In the genomic region with DNA sequence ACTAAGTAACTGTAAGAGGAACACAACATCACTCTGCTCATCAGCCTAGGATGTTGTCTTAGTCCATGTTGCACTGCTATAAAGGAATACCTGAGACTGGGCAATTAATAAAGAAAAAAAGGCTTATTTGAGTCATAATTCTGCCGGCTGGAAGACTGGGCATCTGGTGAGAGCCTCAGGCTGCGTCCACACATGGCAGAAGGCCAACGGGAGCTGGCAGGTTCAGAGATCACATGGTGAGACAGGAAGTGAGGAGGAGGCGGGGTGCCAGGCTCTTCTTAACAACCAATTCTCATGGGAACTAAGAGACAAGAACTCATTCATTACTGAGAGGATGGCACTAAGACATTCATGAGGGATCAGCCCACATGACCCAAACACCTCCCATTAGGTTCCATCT, we compare ENCODE assay signal across 8 cellular contexts. TPM values are rescaled to one million over a fixed set of nuclear protein-coding genes. Genes with fewer than 3 reads are reported as not detected.
A peak's percentile ranks its signal among the peaks of the same experiment; 100 is the strongest.
DNase-seq lines count a peak whose midpoint lies in the region; ATAC-seq and TF ChIP-seq lines count a peak whose summit lies in the region.

No MANE protein-coding gene starts in this region.

- 5 to 15% (median 10%) methylated on average over 4 of the region's 4 CpGs for WGBS in adrenal gland, 4 donors

- DNase-seq in A172 (ENCODE audit: low spot score): peak; percentile 83
- peak; percentile 86 to 98 (median 96) for DNase-seq in adrenal gland
- DNase-seq in inferior parietal cortex (ENCODE audit: extremely low spot score): peak; percentile 5
- peak; percentile 25 to 32 for DNase-seq in uterus
- DNase-seq in activated T-cell treated with anti-CD3 and anti-CD28 coated beads, Interleukin-2, amount 50 U/mL, for 1 hour: no peak

- H3K4me3 ChIP-seq in adrenal gland (no peak overlapping the region), uterus (no peak overlapping the region)

- no peak for ATAC-seq in GM21423 (IDR thresholded peaks at IDR 0.05; ENCODE audit: unreplicated experiment)
- ATAC-seq in GM21526 (IDR thresholded peaks at IDR 0.05; ENCODE audit: low FRiP score, unreplicated experiment): no peak

- TF ChIP-seq POLR2A in adrenal gland (IDR thresholded peaks at IDR 0.05) (no peak), uterus (IDR thresholded peaks at IDR 0.05) (no peak)

- H3K27me3 ChIP-seq in adrenal gland (no peaks in the 10 kb centered on the region), uterus (no peaks in the 10 kb centered on the region)

- TF ChIP-seq CTCF in adrenal gland (IDR thresholded peaks at IDR 0.05) (no peak), uterus (IDR thresholded peaks at IDR 0.05) (no peak)

- intact Hi-C loops in adrenal gland (cut with DNase I): no loop called here
- intact Hi-C loops in uterus (cut with DNase I; ENCODE audit: low total_unique reads): no loop called here

- H3K27ac ChIP-seq in adrenal gland (peak overlapping the region in 2 of 5 donors; percentile 8 to 34), uterus (no peak overlapping the region)

- TF ChIP-seq RAD21 in Ishikawa (IDR thresholded peaks at IDR 0.05; ENCODE audit: low read depth): no peak

- TF ChIP-seq EP300 in Ishikawa (IDR thresholded peaks at IDR 0.05; ENCODE audit: borderline replicate concordance): no peak

- H3K36me3 ChIP-seq in adrenal gland (replicated peaks in 1 of 2) (peaks cover 0 to 60% of the 10 kb centered on the region in 2 donors), uterus (no peaks in the 10 kb centered on the region)

- H3K4me1 ChIP-seq in adrenal gland (replicated peaks in 1 of 2) (peaks cover 5 to 14% of the 10 kb centered on the region in 2 donors), uterus (peaks cover 0 to 4% of the 10 kb centered on the region in 2 donors)

- H3K9me3 ChIP-seq in adrenal gland (replicated peaks in 1 of 3) (no peaks in the 10 kb centered on the region), uterus (no peaks in the 10 kb centered on the region)

TF ChIP-seq in Ishikawa, 13 proteins besides CTCF, POLR2A, EP300 and RAD21:
- TF ChIP-seq TEAD4 (IDR thresholded peaks at IDR 0.05) (no peak), USF1 (IDR thresholded peaks at IDR 0.05) (peak; percentile 82), REST (IDR thresholded peaks at IDR 0.05; ENCODE audit: low read depth) (no peak), EGR1 (IDR thresholded peaks at IDR 0.05) (no peak), TAF1 (IDR thresholded peaks at IDR 0.05; ENCODE audit: low read depth) (no peak), NFIC (IDR thresholded peaks at IDR 0.05) (peak; percentile 66), CREB1 (IDR thresholded peaks at IDR 0.05; ENCODE audit: low read depth) (no peak), FOXM1 (IDR thresholded peaks at IDR 0.05; ENCODE audit: borderline replicate concordance, low read depth) (no peak), MAX (IDR thresholded peaks at IDR 0.05) (no peak), YY1 (IDR thresholded peaks at IDR 0.05; ENCODE audit: low read depth) (no peak), ZBTB7A (IDR thresholded peaks at IDR 0.05; ENCODE audit: low read depth) (no peak), TCF12 (IDR thresholded peaks at IDR 0.05; ENCODE audit: low read depth) (no peak), CEBPB (IDR thresholded peaks at IDR 0.05) (no peak)
TF ChIP-seq in Ishikawa: peak in this region for 2.

RNA-seq across cellular contexts. Expression of gene EPG5, which starts 46.8 kb away (rescaled TPM):
- 8.8 and 16.4 TPM in 2 replicates for total RNA-seq in A172 (2014; rRNA removed; shearing (Covaris generic))
- 10 to 100 TPM; 15.1 to 80.3 (median 24.8) TPM for total RNA-seq in adrenal gland
- 10 to 100 TPM in 1 of 3 donors, 1 to 10 TPM in 2; 7.3 to 21.6 (median 8.0) TPM for polyA plus RNA-seq in adrenal gland
- 10 to 100 TPM; 13.6 to 43.4 (median 21.8) TPM for total RNA-seq in uterus
